In the genomic region with DNA sequence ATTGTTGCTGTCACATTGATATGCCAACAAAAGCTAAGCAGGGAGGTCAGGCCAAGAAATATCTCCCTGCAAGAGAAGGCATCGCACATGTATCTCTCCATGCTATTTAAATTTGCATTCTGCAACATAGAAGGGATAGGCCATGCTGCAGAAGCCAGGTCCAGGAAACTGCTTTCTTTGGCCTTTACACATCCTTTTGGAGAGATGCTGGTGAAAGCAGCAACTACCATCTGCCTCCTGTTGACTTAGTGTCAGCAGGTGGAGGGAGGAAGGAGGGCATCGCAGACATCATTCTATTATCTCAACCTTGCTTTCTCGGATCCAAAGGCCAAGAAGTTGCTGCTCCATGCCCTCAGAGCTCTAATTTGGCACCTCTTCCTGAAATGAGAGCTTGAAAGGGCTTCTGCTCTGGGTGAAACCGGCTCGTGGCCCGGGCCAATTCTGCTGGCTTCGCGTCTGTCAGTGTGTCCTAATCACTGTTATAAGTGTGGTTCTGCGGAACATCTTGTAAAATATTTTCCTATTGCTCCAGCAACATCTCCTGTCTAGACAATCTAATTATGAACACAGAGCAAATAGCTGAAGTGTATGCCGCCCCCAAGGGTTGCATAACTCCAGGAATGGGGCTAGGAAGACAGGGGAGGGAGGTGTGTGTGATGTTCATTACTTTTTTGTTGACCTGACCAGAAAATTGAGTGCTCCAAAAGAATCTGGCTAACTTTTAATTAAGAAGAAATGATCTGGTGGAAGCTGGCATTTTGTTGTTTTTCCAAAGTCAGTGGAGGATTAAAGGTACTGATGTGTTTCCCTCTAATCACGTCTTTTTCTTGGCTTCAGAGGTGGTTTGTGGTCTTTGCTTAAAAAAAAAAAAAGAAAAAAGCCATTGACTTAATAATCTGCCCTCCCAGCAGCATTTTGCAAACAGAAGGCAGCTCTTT, we compare ENCODE assay signal across 18 cellular contexts.
DNase-seq lines count a peak whose midpoint lies in the region; ATAC-seq, FAIRE-seq and TF ChIP-seq lines count a peak whose summit lies in the region.
"Had no signal": no experiment of that assay in that cellular context is flagged by ENCODE, and none has a peak within 500 bp of the region (broad histone marks: within the 10 kb centered on the region; RNA-seq: fewer than 3 reads in every experiment).

No MANE protein-coding gene starts in this region.

- DNase-seq in NCI-H2196 (lab: John Stamatoyannopoulos, UW; ENCODE audit: unreplicated experiment) (peak; percentile 87), adipocyte (ENCODE audit: low read depth) (peak; percentile 30), kidney (peak; percentile 47), thyroid gland (peak; percentile 12 to 56), SK-N-SH (no peak), hypothalamus (lab: John Stamatoyannopoulos, UW) (no peak)
- DNase-seq in activated CD8-positive, alpha-beta T cell treated with anti-CD3 and anti-CD28 coated beads, Interleukin-2, amount 10 ng/mL, durations not matched to agents 7 days and 5 days = no peak
- DNase-seq: activated CD4-positive, alpha-beta T cell treated with anti-CD3 and anti-CD28 coated beads for 36 hours; activated CD8-positive, alpha-beta memory T cell treated with anti-CD3 and anti-CD28 coated beads, Interleukin-2, amount 50 U/mL, for 4 hours; activated naive CD4-positive, alpha-beta T cell treated with Interleukin-2 at 50 U/mL for 16 hours; brain microvascular endothelial cell; H9; NCI-H2029; posterior cingulate gyrus; SJCRH30; T-helper 9 cell had no signal

- H4K20me1 ChIP-seq in SK-N-SH (ENCODE audit: insufficient read depth) = no peaks in the 10 kb centered on the region

- no peaks in the 10 kb centered on the region for H3K27me3 Mint-ChIP-seq in activated CD8-positive, alpha-beta T cell treated with anti-CD3 and anti-CD28 coated beads, Interleukin-2, amount 10 ng/mL, durations not matched to agents 7 days and 5 days (ENCODE audit: low read depth)

- no peak overlapping the region for H3K4me2 ChIP-seq in SK-N-SH

- H3K4me1 ChIP-seq in adipocyte (ENCODE audit: control insufficient read depth, insufficient read depth, low read length) (no peaks in the 10 kb centered on the region), kidney (ENCODE audit: control insufficient read depth in 1 of 2, insufficient read depth in 1 of 2, low read depth in 1 of 2, low read length in 2 of 2) (no peaks in the 10 kb centered on the region), thyroid gland (peaks cover 9 to 16% of the 10 kb centered on the region in 2 donors), SK-N-SH (ENCODE audit: control insufficient read depth in 1 of 2, insufficient read depth in 2 of 2, low read depth in 1 of 2, low read length in 1 of 2) (no peaks in the 10 kb centered on the region)

- no peaks in the 10 kb centered on the region for H3K79me2 ChIP-seq in SK-N-SH (ENCODE audit: insufficient read depth)

- H3K4me3 Mint-ChIP-seq in activated CD8-positive, alpha-beta T cell treated with anti-CD3 and anti-CD28 coated beads, Interleukin-2, amount 10 ng/mL, durations not matched to agents 7 days and 5 days = no peak overlapping the region
- H3K4me3 Mint-ChIP-seq: activated CD4-positive, alpha-beta T cell treated with anti-CD3 and anti-CD28 coated beads for 36 hours; H9 had no signal

- no peak overlapping the region for H3K9ac ChIP-seq in adipocyte (ENCODE audit: low read length)
- no peak overlapping the region for H3K9ac ChIP-seq in kidney (ENCODE audit: low read length in 2 of 2)
- H3K9ac ChIP-seq in SK-N-SH = no peak overlapping the region

- no peak for TF ChIP-seq POLR2A in thyroid gland (IDR thresholded peaks at IDR 0.05)

- ATAC-seq in activated CD8-positive, alpha-beta T cell treated with anti-CD3 and anti-CD28 coated beads, Interleukin-2, amount 10 ng/mL, durations not matched to agents 7 days and 5 days = no peak
- ATAC-seq: activated CD4-positive, alpha-beta T cell treated with anti-CD3 and anti-CD28 coated beads for 36 hours; left lobe of liver had no signal

- H3K36me3 ChIP-seq in adipocyte (ENCODE audit: control insufficient read depth, insufficient read depth, low read length, severe bottlenecking) = no peaks in the 10 kb centered on the region
- H3K36me3 ChIP-seq in kidney (ENCODE audit: control insufficient read depth in 1 of 2, insufficient read depth in 2 of 2, low read length in 2 of 2) = no peaks in the 10 kb centered on the region
- H3K36me3 ChIP-seq in thyroid gland = no peaks in the 10 kb centered on the region
- H3K36me3 ChIP-seq in SK-N-SH (replicated peaks in 1 of 2; ENCODE audit: control insufficient read depth in 1 of 2, insufficient read depth in 2 of 2, low read length in 1 of 2) = no peaks in the 10 kb centered on the region
- H3K36me3 ChIP-seq: brain microvascular endothelial cell, SJCRH30 had no signal

- intact Hi-C loops in kidney (cut with DNase I) = no loop called here
- intact Hi-C loops in thyroid gland (cut with DNase I) = no loop called here

- H2AFZ ChIP-seq in SK-N-SH (ENCODE audit: low read depth) = no peak overlapping the region

- FAIRE-seq in kidney (lab: Jason Lieb, UNC) = no peak

- H3K36me3 Mint-ChIP-seq in activated CD8-positive, alpha-beta T cell treated with anti-CD3 and anti-CD28 coated beads, Interleukin-2, amount 10 ng/mL, durations not matched to agents 7 days and 5 days (ENCODE audit: low read depth) = no peaks in the 10 kb centered on the region

- CTCF ChIA-PET in SK-N-SH (lab: Yijun Ruan, JAX) = no interaction called here
- CTCF ChIA-PET in activated CD8-positive, alpha-beta T cell treated with anti-CD3 and anti-CD28 coated beads, Interleukin-2, amount 10 ng/mL, durations not matched to agents 7 days and 5 days (lab: Charles Lee) = interaction anchor here (1.2 kb wide), 1 partner anchor 12 kb away, joined by 5 read pairs; no protein-coding TSS in a partner anchor

- no peak overlapping the region for H3K4me3 ChIP-seq in adipocyte (ENCODE audit: low read length)
- H3K4me3 ChIP-seq in kidney (ENCODE audit: low read length in 2 of 2) = no peak overlapping the region
- no peak overlapping the region for H3K4me3 ChIP-seq in thyroid gland (replicated peaks in 1 of 3)
- H3K4me3 ChIP-seq in SK-N-SH (ENCODE audit: low read depth in 2 of 2, low read length in 1 of 2) = no peak overlapping the region
- H3K4me3 ChIP-seq: SJCRH30 had no signal

- H3K9me3 ChIP-seq in adipocyte (ENCODE audit: control insufficient read depth, low read length) = no peaks in the 10 kb centered on the region
- no peaks in the 10 kb centered on the region for H3K9me3 ChIP-seq in kidney (ENCODE audit: control insufficient read depth in 1 of 2, low read length in 2 of 2)
- no peaks in the 10 kb centered on the region for H3K9me3 ChIP-seq in thyroid gland
- no peaks in the 10 kb centered on the region for H3K9me3 ChIP-seq in SK-N-SH
- H3K9me3 ChIP-seq: SJCRH30 had no signal

- POLR2A ChIA-PET in SK-N-SH (lab: Yijun Ruan, JAX) = no interaction called here
- POLR2A ChIA-PET in activated CD8-positive, alpha-beta T cell treated with anti-CD3 and anti-CD28 coated beads, Interleukin-2, amount 10 ng/mL, durations not matched to agents 7 days and 5 days (lab: Charles Lee) = no interaction called here

- no peak for TF ChIP-seq EP300 in SK-N-SH (IDR thresholded peaks at IDR 0.05; ENCODE audit: borderline replicate concordance in 1 of 2, low read depth in 1 of 2, low read length in 1 of 2)

- H3K4me1 Mint-ChIP-seq in activated CD8-positive, alpha-beta T cell treated with anti-CD3 and anti-CD28 coated beads, Interleukin-2, amount 10 ng/mL, durations not matched to agents 7 days and 5 days (ENCODE audit: low read depth) = no peaks in the 10 kb centered on the region
- H3K4me1 Mint-ChIP-seq: activated CD4-positive, alpha-beta T cell treated with anti-CD3 and anti-CD28 coated beads for 36 hours; H9 had no signal

- TF ChIP-seq CTCF in kidney (IDR thresholded peaks at IDR 0.05; ENCODE audit: borderline replicate concordance, extremely low read depth, insufficient read depth) = no peak
- TF ChIP-seq CTCF in thyroid gland (IDR thresholded peaks at IDR 0.05) = no peak
- no peak for TF ChIP-seq CTCF in SK-N-SH (IDR thresholded peaks at IDR 0.05)

- H3K9me3 Mint-ChIP-seq in activated CD8-positive, alpha-beta T cell treated with anti-CD3 and anti-CD28 coated beads, Interleukin-2, amount 10 ng/mL, durations not matched to agents 7 days and 5 days (ENCODE audit: insufficient read depth) = no peaks in the 10 kb centered on the region
- H3K9me3 Mint-ChIP-seq: H9 had no signal

- H3K27ac ChIP-seq in kidney (ENCODE audit: low read depth in 2 of 2, low read length in 2 of 2) (no peak overlapping the region), thyroid gland (peak overlapping the region in 2 of 3 donors; percentile 48 to 72), SK-N-SH (ENCODE audit: low read depth in 2 of 2, low read length in 1 of 2) (no peak overlapping the region)
- H3K27ac ChIP-seq: brain microvascular endothelial cell, C4-2B, SJCRH30 had no signal

- WGBS in thyroid gland, 2 donors = 68 to 72% methylated on average over 11 of the region's 11 CpGs
- 14% methylated on average over 11 of the region's 11 CpGs for WGBS in SK-N-SH (ENCODE audit: low lambda C conversion rate)

- H3K9me2 ChIP-seq in SK-N-SH = no peaks in the 10 kb centered on the region

- H3K27me3 ChIP-seq in adipocyte (replicated peaks; ENCODE audit: control insufficient read depth, insufficient read depth, low read length) (no peaks in the 10 kb centered on the region), thyroid gland (no peaks in the 10 kb centered on the region), SK-N-SH (ENCODE audit: insufficient read depth) (peaks cover 21% of the 10 kb centered on the region; the same call in 1 of the 2 replicates)
- H3K27me3 ChIP-seq: brain microvascular endothelial cell, SJCRH30 had no signal

- no peak overlapping the region for H3K27ac Mint-ChIP-seq in activated CD8-positive, alpha-beta T cell treated with anti-CD3 and anti-CD28 coated beads, Interleukin-2, amount 10 ng/mL, durations not matched to agents 7 days and 5 days
- H3K27ac Mint-ChIP-seq: activated CD4-positive, alpha-beta T cell treated with anti-CD3 and anti-CD28 coated beads for 36 hours; H9 had no signal

- no peaks in the 10 kb centered on the region for H3F3A ChIP-seq in SK-N-SH (replicated peaks; ENCODE audit: insufficient read depth)

- no peak for TF ChIP-seq RAD21 in SK-N-SH (IDR thresholded peaks at IDR 0.05; ENCODE audit: low read length)

TF ChIP-seq in SK-N-SH, 30 proteins besides CTCF, POLR2A, EP300 and RAD21 (continues in another document):
- TF ChIP-seq, protein P1, sequence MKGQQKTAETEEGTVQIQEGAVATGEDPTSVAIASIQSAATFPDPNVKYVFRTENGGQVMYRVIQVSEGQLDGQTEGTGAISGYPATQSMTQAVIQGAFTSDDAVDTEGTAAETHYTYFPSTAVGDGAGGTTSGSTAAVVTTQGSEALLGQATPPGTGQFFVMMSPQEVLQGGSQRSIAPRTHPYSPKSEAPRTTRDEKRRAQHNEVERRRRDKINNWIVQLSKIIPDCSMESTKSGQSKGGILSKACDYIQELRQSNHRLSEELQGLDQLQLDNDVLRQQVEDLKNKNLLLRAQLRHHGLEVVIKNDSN (IDR thresholded peaks at IDR 0.05; ENCODE audit: borderline replicate concordance, low read depth) = no peak
- TF ChIP-seq RXRA (IDR thresholded peaks at IDR 0.05; ENCODE audit: borderline replicate concordance, low read depth) (no peak), RFX5 (IDR thresholded peaks at IDR 0.05; ENCODE audit: low read length) (no peak), TEAD4 (IDR thresholded peaks at IDR 0.05; ENCODE audit: borderline replicate concordance, insufficient read depth) (no peak), GATA2 (CRISPR knock-in tag; IDR thresholded peaks at IDR 0.05) (no peak)

Comparison
In these comparisons a context has a peak if more than half of its experiments do, and no peak if none do; other contexts are left out.
1. DNase-seq: peak in NCI-H2196 (single experiment), adipocyte (single experiment), kidney (single experiment) and thyroid gland (2 of 2); none in SK-N-SH (single experiment), activated CD8-positive, alpha-beta T cell treated with anti-CD3 and anti-CD28 coated beads, Interleukin-2, amount 10 ng/mL, durations not matched to agents 7 days and 5 days (single experiment) and hypothalamus (0 of 51).
2. H3K27ac ChIP-seq: peak in thyroid gland (2 of 3); none in kidney (0 of 2) and SK-N-SH (0 of 2).